ENCODE assay signal across 23 cellular contexts in genomic region chr17:11511696-11512095, GRCh38.
A peak's percentile ranks its signal among the peaks of the same experiment; 100 is the strongest.
DNase-seq lines count a peak whose midpoint lies in the region; ATAC-seq, FAIRE-seq and TF ChIP-seq lines count a peak whose summit lies in the region.
"Had no signal": no experiment of that assay in that cellular context is flagged by ENCODE, and none has a peak within 500 bp of the region (broad histone marks: within the 10 kb centered on the region; RNA-seq: fewer than 3 reads in every experiment).

No MANE protein-coding gene starts in this region.

- H3K27ac ChIP-seq in SK-N-SH (ENCODE audit: low read depth in 2 of 2, low read length in 1 of 2) = no peak overlapping the region
- no peak overlapping the region for H3K27ac ChIP-seq in pancreas
- H3K27ac ChIP-seq in RWPE1 = no peak overlapping the region

- H3K27me3 ChIP-seq in SK-N-SH (ENCODE audit: insufficient read depth) (no peaks in the 10 kb centered on the region), pancreas (no peaks in the 10 kb centered on the region)
- H3K27me3 ChIP-seq: BE2C had no signal

- TF ChIP-seq RAD21 in SK-N-SH (IDR thresholded peaks at IDR 0.05; ENCODE audit: low read length) = no peak

- H3K9me2 ChIP-seq in SK-N-SH = no peaks in the 10 kb centered on the region

- WGBS in SK-N-SH (ENCODE audit: low lambda C conversion rate) = 11% methylated on average over 4 of the region's 4 CpGs
- WGBS in pancreas, 2 donors = 9 to 10% methylated on average over 4 of the region's 4 CpGs

- no peaks in the 10 kb centered on the region for H3F3A ChIP-seq in SK-N-SH (replicated peaks; ENCODE audit: insufficient read depth)

- no peak overlapping the region for H3K4me2 ChIP-seq in SK-N-SH
- H3K4me2 ChIP-seq: GM23338 had no signal

- H3K4me1 ChIP-seq in SK-N-SH (ENCODE audit: control insufficient read depth in 1 of 2, insufficient read depth in 2 of 2, low read depth in 1 of 2, low read length in 1 of 2) (peaks cover 4 to 6% of the 10 kb centered on the region in 2 experiments; a peak in 2 of 4 replicates), pancreas (peaks cover 4 to 17% (median 7%) of the 10 kb centered on the region in 3 donors)
- H3K4me1 ChIP-seq: BE2C, Caco-2 had no signal

- no peak overlapping the region for H3K9ac ChIP-seq in SK-N-SH

- TF ChIP-seq CTCF in SK-N-SH (IDR thresholded peaks at IDR 0.05) = no peak
- no peak for TF ChIP-seq CTCF in pancreas (IDR thresholded peaks at IDR 0.05)
- no peak for TF ChIP-seq CTCF in RWPE1 (conservative IDR thresholded peaks at IDR 0.05; ENCODE audit: low read depth)

- POLR2A ChIA-PET in SK-N-SH (lab: Yijun Ruan, JAX) (no interaction called here), RWPE1 (lab: Yijun Ruan, JAX; ENCODE audit: low non-redundant PET) (no interaction called here)

- no peak for TF ChIP-seq EP300 in SK-N-SH (IDR thresholded peaks at IDR 0.05; ENCODE audit: borderline replicate concordance in 1 of 2, low read depth in 1 of 2, low read length in 1 of 2)

- no peaks in the 10 kb centered on the region for H4K20me1 ChIP-seq in SK-N-SH (ENCODE audit: insufficient read depth)

- H3K9me3 ChIP-seq in SK-N-SH = no peaks in the 10 kb centered on the region
- H3K9me3 ChIP-seq in pancreas = no peaks in the 10 kb centered on the region
- H3K9me3 ChIP-seq: BE2C, Caco-2 had no signal

- H3K4me3 ChIP-seq in SK-N-SH (ENCODE audit: low read depth in 2 of 2, low read length in 1 of 2) (no peak overlapping the region), pancreas (no peak overlapping the region)
- H3K4me3 ChIP-seq: GM12878, GM23338, K562 had no signal

- H3K36me3 ChIP-seq in SK-N-SH (replicated peaks in 1 of 2; ENCODE audit: control insufficient read depth in 1 of 2, insufficient read depth in 2 of 2, low read length in 1 of 2) = no peaks in the 10 kb centered on the region
- H3K36me3 ChIP-seq in pancreas = no peaks in the 10 kb centered on the region
- H3K36me3 ChIP-seq: BE2C had no signal

- no peak for FAIRE-seq in pancreas (lab: Jason Lieb, UNC)
- FAIRE-seq: GM12878, K562 had no signal

- no peak overlapping the region for H2AFZ ChIP-seq in SK-N-SH (ENCODE audit: low read depth)
- H2AFZ ChIP-seq: GM23338 had no signal

- ATAC-seq in SK-N-SH treated with all-trans-retinoic acid at 6 μM for 48 hours = no peak
- peak; percentile 95 for ATAC-seq in left lobe of liver
- peak; percentile 83 to 94 (median 92) for ATAC-seq in pancreas
- no peak for ATAC-seq in HG03196 (IDR thresholded peaks at IDR 0.05; ENCODE audit: unreplicated experiment)
- ATAC-seq: GM12878, GM23338, K562 had no signal

- DNase-seq in SK-N-SH (peak; percentile 42), left lobe of liver (ENCODE audit: low spot score) (peak; percentile 66), pancreas (peak; percentile 58 to 86 (median 77)), NCI-H748 (lab: John Stamatoyannopoulos, UW; ENCODE audit: unreplicated experiment) (no peak), RWPE1 (ENCODE audit: low spot score) (no peak), NCI-H1930 (lab: John Stamatoyannopoulos, UW) (no peak)
- DNase-seq: BE2C; Caco-2; CD4-positive, alpha-beta T cell; DMS53; EL; HCEC 1CT; NCI-H1105; NCI-H2081 treated with DMSO at 0.1 percent for 48 hours; NCI-H446 treated with DMSO at 0.1 percent for 48 hours; NCI-H69; OCI-M1; SHP77 treated with DMSO at 0.1 percent for 48 hours had no signal

- no peaks in the 10 kb centered on the region for H3K79me2 ChIP-seq in SK-N-SH (ENCODE audit: insufficient read depth)

- CTCF ChIA-PET in SK-N-SH (lab: Yijun Ruan, JAX) (interaction anchor here (1.0 kb wide), 1 partner anchor 133 kb away, joined by 4 read pairs; no protein-coding TSS in a partner anchor), RWPE1 (lab: Yijun Ruan, JAX) (interaction anchor here (0.7 kb wide), 1 partner anchor 281 kb away, joined by 3 read pairs; no protein-coding TSS in a partner anchor)

- intact Hi-C loops in pancreas (cut with DNase I) = loop anchor here in 1 of 3 donors (10.0 kb wide), 1 partner anchor 73 kb away; no protein-coding TSS in a partner anchor

TF ChIP-seq in SK-N-SH, 30 proteins besides CTCF, POLR2A, EP300 and RAD21:
- no peak for TF ChIP-seq ZBTB33 (IDR thresholded peaks at IDR 0.05; ENCODE audit: borderline replicate concordance, low read depth)
- TF ChIP-seq FOXJ3 (CRISPR knock-in tag; IDR thresholded peaks at IDR 0.05) = 0 out of 2 replicates have a peak, but pooled peaks have one; percentile 40

TF ChIP-seq in SK-N-SH treated with all-trans-retinoic acid at 6 μM for 48 hours, 23 proteins besides CTCF, POLR2A, EP300 and RAD21 (continues in another document):
- TF ChIP-seq CREB5 (CRISPR knock-in tag; IDR thresholded peaks at IDR 0.05; ENCODE audit: low read depth) (no peak), OSR1 (CRISPR knock-in tag; IDR thresholded peaks at IDR 0.05) (no peak), CSRNP3 (CRISPR knock-in tag; IDR thresholded peaks at IDR 0.05) (no peak), PPARA (CRISPR knock-in tag; IDR thresholded peaks at IDR 0.05; ENCODE audit: borderline replicate concordance) (no peak), ARNTL (CRISPR knock-in tag; IDR thresholded peaks at IDR 0.05; ENCODE audit: borderline replicate concordance, low read depth) (no peak), ZNF70 (CRISPR knock-in tag; IDR thresholded peaks at IDR 0.05) (no peak), POU6F1 (CRISPR knock-in tag; IDR thresholded peaks at IDR 0.05; ENCODE audit: borderline replicate concordance, low read depth) (no peak), TOX (CRISPR knock-in tag; IDR thresholded peaks at IDR 0.05; ENCODE audit: borderline replicate concordance) (no peak), ZNF8 (CRISPR knock-in tag; IDR thresholded peaks at IDR 0.05) (no peak), TSHZ2 (CRISPR knock-in tag; IDR thresholded peaks at IDR 0.05) (no peak), SNAI2 (CRISPR knock-in tag; IDR thresholded peaks at IDR 0.05) (no peak), GLIS3 (CRISPR knock-in tag; IDR thresholded peaks at IDR 0.05) (no peak)

Comparison
In these comparisons a context has a peak if more than half of its experiments do, and no peak if none do; other contexts are left out.
1. DNase-seq: peak in SK-N-SH (single experiment), left lobe of liver (single experiment) and pancreas (6 of 6); none in NCI-H748 (single experiment), RWPE1 (single experiment) and NCI-H1930 (0 of 2).
2. ATAC-seq: peak in left lobe of liver (single experiment) and pancreas (4 of 4); none in SK-N-SH treated with all-trans-retinoic acid at 6 μM for 48 hours (single experiment) and HG03196 (single experiment).